15 cellular contexts compared by ENCODE assay signal in the genomic region with DNA sequence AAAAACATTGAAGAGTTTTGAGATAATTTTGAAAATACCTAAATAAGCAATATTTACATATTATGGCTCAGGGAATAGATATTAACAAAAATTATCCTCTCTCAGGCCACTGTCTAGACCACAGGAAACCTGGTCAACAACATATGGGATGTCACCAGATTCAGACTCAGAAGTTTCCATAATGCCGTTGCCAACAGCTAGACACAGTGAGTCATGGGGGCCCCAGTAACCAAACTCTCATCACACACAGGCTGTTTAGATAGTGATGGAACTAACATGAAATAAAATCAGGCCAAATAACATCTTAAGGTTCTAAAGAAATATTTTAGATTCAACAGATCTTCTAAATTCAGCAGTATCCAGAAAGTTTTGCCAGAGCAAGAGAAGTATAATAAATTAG.
DNase-seq lines count a peak whose midpoint lies in the region; ATAC-seq and TF ChIP-seq lines count a peak whose summit lies in the region.
"Had no signal": no experiment of that assay in that cellular context is flagged by ENCODE, and none has a peak within 500 bp of the region (broad histone marks: within the 10 kb centered on the region; RNA-seq: fewer than 3 reads in every experiment).

No MANE protein-coding gene starts in this region.

- no peaks in the 10 kb centered on the region for H3K27me3 ChIP-seq in smooth muscle cell (ENCODE audit: low read depth)

- peaks cover 4% of the 10 kb centered on the region for H3F3A ChIP-seq in smooth muscle cell (ENCODE audit: low read depth)

- peak overlapping the region; percentile 46; the same call in 1 of the 2 replicates for H3K27ac ChIP-seq in VCaP
- peak overlapping the region; percentile 100 for H3K27ac ChIP-seq in smooth muscle cell (ENCODE audit: low read depth)

- TF ChIP-seq CTCF in HFF-Myc (IDR thresholded peaks at IDR 0.05; ENCODE audit: low read depth, low read length, missing control alignments) (no peak), VCaP (conservative IDR thresholded peaks at IDR 0.05) (no peak), foreskin fibroblast (IDR thresholded peaks at IDR 0.05; ENCODE audit: low read depth, low read length) (no peak), smooth muscle cell (IDR thresholded peaks at IDR 0.05; ENCODE audit: borderline replicate concordance, insufficient read depth, poor library complexity, severe bottlenecking) (no peak)

- H2AFZ ChIP-seq in smooth muscle cell (ENCODE audit: low read depth): no peak overlapping the region

- DNase-seq in HFF-Myc (ENCODE audit: extremely low read depth, low read depth) (peak; percentile 40), foreskin fibroblast (peak; percentile 88 to 92), smooth muscle cell (lab: John Stamatoyannopoulos, UW; ENCODE audit: unreplicated experiment) (no peak), NCI-H1048 (lab: John Stamatoyannopoulos, UW) (no peak), DMS 273 treated with DMSO at 0.1 percent for 48 hours (lab: John Stamatoyannopoulos, UW) (no peak), ACHN (no peak)
- DNase-seq: activated CD4-positive, alpha-beta T cell treated with anti-CD3 and anti-CD28 coated beads, Interleukin-2, amount 50 U/mL, for 48 hours; activated gamma-delta T cell treated with Interleukin-2 at 50 U/mL for 16 hours; Calu3; hippocampal formation; Karpas-422; NCI-H2081 treated with DMSO at 0.1 percent for 48 hours had no signal

- no peaks in the 10 kb centered on the region for H3K79me2 ChIP-seq in smooth muscle cell (ENCODE audit: low read depth)

- 7% methylated on average over 1 of the region's 1 CpG for WGBS in smooth muscle cell (ENCODE audit: low lambda C conversion rate)

- no peak for ATAC-seq in GM19455 (IDR thresholded peaks at IDR 0.05; ENCODE audit: unreplicated experiment)
- ATAC-seq: GM12878 had no signal

- H3K9me3 ChIP-seq in smooth muscle cell (replicated peaks; ENCODE audit: low read depth): no peaks in the 10 kb centered on the region

- in situ Hi-C loops in ACHN (cut with HindIII; ENCODE audit: low pct_ligation_motif_present, low pct_unique_long_range_greater_than_20kb, low sequenced_read_pairs): no loop called here

- H3K9ac ChIP-seq in smooth muscle cell (ENCODE audit: low read depth): peak overlapping the region; percentile 98

- H3K4me2 ChIP-seq in smooth muscle cell: peak overlapping the region; percentile 78

- H3K4me1 ChIP-seq in smooth muscle cell (ENCODE audit: low read depth): peaks cover 9% of the 10 kb centered on the region

- H4K20me1 ChIP-seq in smooth muscle cell (ENCODE audit: low read depth): no peaks in the 10 kb centered on the region

- no peaks in the 10 kb centered on the region for H3K36me3 ChIP-seq in smooth muscle cell (ENCODE audit: low read depth)

- no peak overlapping the region for H3K4me3 ChIP-seq in HFF-Myc (replicated peaks; ENCODE audit: low read depth, low read length)
- H3K4me3 ChIP-seq in foreskin fibroblast (ENCODE audit: low read depth in 1 of 2, low read length in 2 of 2): no peak overlapping the region
- no peak overlapping the region for H3K4me3 ChIP-seq in smooth muscle cell
- H3K4me3 ChIP-seq: GM12878 had no signal

Comparison
In these comparisons a context has a peak if more than half of its experiments do, and no peak if none do; other contexts are left out.
1. DNase-seq: peak in HFF-Myc (single experiment) and foreskin fibroblast (2 of 2); none in smooth muscle cell (single experiment), NCI-H1048 (single experiment), DMS 273 treated with DMSO at 0.1 percent for 48 hours (single experiment) and ACHN (single experiment).